In the genomic region with DNA sequence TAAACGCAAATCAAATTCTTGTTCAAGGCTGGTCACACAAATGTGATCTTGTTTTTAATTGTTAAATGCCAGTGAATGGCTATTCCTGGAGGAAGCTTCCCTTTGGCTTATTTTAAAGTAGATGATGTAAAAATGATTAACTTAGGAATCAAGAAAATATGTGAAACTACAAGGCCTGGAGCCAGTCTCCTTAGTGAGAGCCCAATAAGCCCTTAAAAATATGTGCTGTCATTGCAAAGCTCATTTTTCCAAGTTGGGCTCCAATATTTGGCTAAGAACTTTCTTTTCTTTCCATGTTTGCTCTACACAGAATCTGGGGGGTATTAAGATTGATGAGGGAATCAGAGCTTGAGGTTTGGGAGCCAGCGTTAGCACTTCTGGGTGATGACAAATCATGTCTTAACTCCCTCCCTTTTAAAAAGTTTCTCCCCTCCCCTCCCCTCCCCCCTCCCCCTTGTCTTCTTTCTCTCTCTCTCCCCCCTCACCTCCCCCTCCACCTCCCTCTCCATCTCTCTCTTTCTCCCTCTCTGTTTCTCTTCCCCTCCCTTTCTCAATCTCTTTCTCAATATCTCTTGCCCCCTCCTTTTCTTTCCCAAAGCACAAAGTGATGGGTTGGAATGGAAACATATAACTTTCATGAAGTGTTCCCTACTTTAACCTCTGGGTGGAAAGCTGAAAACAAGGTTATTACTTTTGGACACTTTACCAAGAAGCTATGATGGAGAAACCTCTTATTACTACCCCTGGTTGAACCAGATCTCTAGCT, we compare ENCODE assay signal across 21 cellular contexts.
DNase-seq lines count a peak whose midpoint lies in the region; ATAC-seq, FAIRE-seq and TF ChIP-seq lines count a peak whose summit lies in the region.
"Had no signal": no experiment of that assay in that cellular context is flagged by ENCODE, and none has a peak within 500 bp of the region (broad histone marks: within the 10 kb centered on the region; RNA-seq: fewer than 3 reads in every experiment).

No MANE protein-coding gene starts in this region.

- H3K79me2 ChIP-seq in HepG2 (ENCODE audit: insufficient read depth, low read length): no peaks in the 10 kb centered on the region

- DNase-seq in HepG2 (ENCODE audit: low spot score): no peak
- no peak for DNase-seq in right lobe of liver
- no peak for DNase-seq in chondrocyte (ENCODE audit: low spot score)
- no peak for DNase-seq in mucosa of gallbladder (ENCODE audit: low spot score)
- no peak for DNase-seq in GM20000 (ENCODE audit: low spot score)
- DNase-seq: 8988T, Caco-2, DMS153, EL, NCI-H187, NCI-H446, NCI-H748 treated with DMSO at 0.1 percent for 48 hours, RPMI8226, SIG-M5, SW 1271 had no signal

- intact Hi-C loops in HepG2 (cut with micrococcal nuclease; ENCODE audit: unreplicated experiment) (no loop called here), right lobe of liver (cut with DNase I) (no loop called here)

- H3K9me3 ChIP-seq in HepG2 (ENCODE audit: low read length) (peaks cover 22% of the 10 kb centered on the region), right lobe of liver (no peaks in the 10 kb centered on the region)
- H3K9me3 ChIP-seq: Caco-2, HAP-1 had no signal

- CTCF ChIA-PET in HepG2 (lab: Yijun Ruan, JAX; ENCODE audit: low intra/inter-chr PET ratio, low total read pairs): no interaction called here

- peaks cover 20% of the 10 kb centered on the region for H3K4me1 Mint-ChIP-seq in chondrocyte (ENCODE audit: low read depth)
- H3K4me1 Mint-ChIP-seq in nephron: peaks cover 28% of the 10 kb centered on the region
- H3K4me1 Mint-ChIP-seq: CD14-positive monocyte, IgD-negative memory B cell had no signal

- no peak for FAIRE-seq in HepG2 (lab: Jason Lieb, UNC)

- no peak overlapping the region for H3K9ac ChIP-seq in HepG2 (ENCODE audit: insufficient read depth, low read depth, low read length)

- H3K36me3 ChIP-seq in HepG2 (replicated peaks in 1 of 2; ENCODE audit: control insufficient read depth in 1 of 2, insufficient read depth in 2 of 2, low read length in 2 of 2) (no peaks in the 10 kb centered on the region), right lobe of liver (no peaks in the 10 kb centered on the region)
- H3K36me3 ChIP-seq: HAP-1 had no signal

- H3K4me3 Mint-ChIP-seq in chondrocyte (ENCODE audit: unreplicated experiment) (no peak overlapping the region), nephron (no peak overlapping the region)
- H3K4me3 Mint-ChIP-seq: CD14-positive monocyte, IgD-negative memory B cell had no signal

- TF ChIP-seq CTCF in HepG2 (CRISPR knock-in tag; IDR thresholded peaks at IDR 0.05): no peak
- no peak for TF ChIP-seq CTCF in right lobe of liver (IDR thresholded peaks at IDR 0.05)
- TF ChIP-seq CTCF in chondrocyte (IDR thresholded peaks at IDR 0.05): no peak
- no peak for TF ChIP-seq CTCF in nephron (IDR thresholded peaks at IDR 0.05; ENCODE audit: unreplicated experiment in 3 of 3)
- no peak for TF ChIP-seq CTCF in GM20000 (IDR thresholded peaks at IDR 0.05; ENCODE audit: extremely low read depth, missing control alignments)

- no peaks in the 10 kb centered on the region for H4K20me1 ChIP-seq in HepG2 (ENCODE audit: insufficient read depth, low read length)

- BruUV-seq in HepG2 (replicated peaks; lab: Mats Ljungman, UMichigan): no TSS peak

- in situ Hi-C loops in HepG2 (cut with HindIII; ENCODE audit: extremely low pct_ligation_motif_present, low pct_unique_long_range_greater_than_20kb): no loop called here

- peak overlapping the region; percentile 22 for H3K27ac Mint-ChIP-seq in chondrocyte (ENCODE audit: unreplicated experiment)
- peak overlapping the region; percentile 17 to 74 (median 37) for H3K27ac Mint-ChIP-seq in nephron
- H3K27ac Mint-ChIP-seq: CD14-positive monocyte, IgD-negative memory B cell had no signal

- WGBS in HepG2 (ENCODE audit: low lambda C conversion rate): 46% methylated on average over 2 of the region's 2 CpGs
- 66% methylated on average over 2 of the region's 2 CpGs for WGBS in right lobe of liver (ENCODE audit: insufficient coverage, low coverage, low lambda C conversion rate, missing lambda C conversion rate)

- POLR2A ChIA-PET in HepG2 (lab: Yijun Ruan, JAX): no interaction called here

- TF ChIP-seq POLR2A in HepG2 (IDR thresholded peaks at IDR 0.05; ENCODE audit: insufficient read depth in 1 of 2, low read depth in 2 of 2, low read length in 2 of 2) (no peak), right lobe of liver (IDR thresholded peaks at IDR 0.05) (no peak)

- no peak for TF ChIP-seq RAD21 in HepG2 (CRISPR knock-in tag; IDR thresholded peaks at IDR 0.05)

- H2AFZ ChIP-seq in HepG2 (ENCODE audit: low read length): no peak overlapping the region

- H3K4me3 ChIP-seq in HepG2 (replicated peaks in 1 of 3; ENCODE audit: insufficient read depth in 1 of 3, low read depth in 2 of 3, low read length in 3 of 3) (no peak overlapping the region), right lobe of liver (no peak overlapping the region)
- H3K4me3 ChIP-seq: HAP-1 had no signal

- H3K27ac ChIP-seq in HepG2 (ENCODE audit: extremely low read length, insufficient read depth, low read length): no peak overlapping the region
- no peak overlapping the region for H3K27ac ChIP-seq in right lobe of liver

- no peak overlapping the region for H3K4me2 ChIP-seq in HepG2 (ENCODE audit: low read depth, low read length)

- no peak for ATAC-seq in HepG2
- ATAC-seq in right lobe of liver: no peak
- ATAC-seq in GM19395 (IDR thresholded peaks at IDR 0.05; ENCODE audit: unreplicated experiment): no peak
- no peak for ATAC-seq in GM18511 (IDR thresholded peaks at IDR 0.05; ENCODE audit: unreplicated experiment)

- H3K36me3 Mint-ChIP-seq in chondrocyte (ENCODE audit: low read depth) (peaks cover 23% of the 10 kb centered on the region), nephron (ENCODE audit: low read depth) (peaks cover 60% of the 10 kb centered on the region)
- H3K36me3 Mint-ChIP-seq: CD14-positive monocyte had no signal

- H3K9me3 Mint-ChIP-seq in chondrocyte (ENCODE audit: low read depth) (peaks cover 10% of the 10 kb centered on the region), nephron (peaks cover 15% of the 10 kb centered on the region)

- H3K27me3 ChIP-seq in HepG2 (ENCODE audit: control insufficient read depth in 1 of 2, insufficient read depth in 2 of 2, low read length in 2 of 2): no peaks in the 10 kb centered on the region
- no peaks in the 10 kb centered on the region for H3K27me3 ChIP-seq in right lobe of liver

- H3K4me1 ChIP-seq in HepG2 (ENCODE audit: insufficient read depth, low read length) (no peaks in the 10 kb centered on the region), right lobe of liver (no peaks in the 10 kb centered on the region)
- H3K4me1 ChIP-seq: Caco-2, HAP-1 had no signal

- H3K27me3 Mint-ChIP-seq in chondrocyte (ENCODE audit: low read depth) (no peaks in the 10 kb centered on the region), nephron (ENCODE audit: low read depth) (no peaks in the 10 kb centered on the region)
- H3K27me3 Mint-ChIP-seq: IgD-negative memory B cell had no signal

- TF ChIP-seq EP300 in HepG2 (IDR thresholded peaks at IDR 0.05; ENCODE audit: low read depth in 2 of 2, low read length in 2 of 2): no peak
- TF ChIP-seq EP300 in HepG2 (CRISPR knock-in tag; IDR thresholded peaks at IDR 0.05; ENCODE audit: borderline replicate concordance): no peak

TF ChIP-seq in HepG2, 621 proteins besides CTCF, POLR2A, EP300 and RAD21:
- TF ChIP-seq ZNF7 (CRISPR knock-in tag; IDR thresholded peaks at IDR 0.05) (no peak), HNRNPK (IDR thresholded peaks at IDR 0.05; ENCODE audit: low read depth, low read length, poor library complexity, severe bottlenecking) (peak; percentile 83)
